Comparison of ENCODE assay signal across 8 cellular contexts in genomic region chr3:14467723-14468620, GRCh38.
DNase-seq lines count a peak whose midpoint lies in the region; ATAC-seq and TF ChIP-seq lines count a peak whose summit lies in the region.

No MANE protein-coding gene starts in this region.

- no peak overlapping the region for H3K27ac ChIP-seq in right lobe of liver

- no peaks in the 10 kb centered on the region for H3K36me3 ChIP-seq in right lobe of liver

- no peaks in the 10 kb centered on the region for H3K9me3 ChIP-seq in right lobe of liver

- intact Hi-C loops in right lobe of liver (cut with DNase I) = loop anchor here (5.0 to 10.0 kb wide), 3 partner anchors 206 to 573 kb away; no protein-coding TSS in a partner anchor

- H3K27me3 ChIP-seq in right lobe of liver = no peaks in the 10 kb centered on the region

- no peak overlapping the region for H3K4me3 ChIP-seq in right lobe of liver

- no peaks in the 10 kb centered on the region for H3K4me1 ChIP-seq in right lobe of liver

- ATAC-seq in right lobe of liver (peak; percentile 68 to 89 (median 82)), HG03097 (IDR thresholded peaks at IDR 0.05; ENCODE audit: low FRiP score, unreplicated experiment) (no peak), omental fat pad (ENCODE audit: low FRiP score) (no peak)

- no peak for TF ChIP-seq POLR2A in right lobe of liver (IDR thresholded peaks at IDR 0.05)

- TF ChIP-seq CTCF in right lobe of liver (IDR thresholded peaks at IDR 0.05) = peak; percentile 82 to 94 (median 85)
- peak in 1 of 3 donors; percentile 97 for TF ChIP-seq CTCF in omental fat pad (IDR thresholded peaks at IDR 0.05)

- 37% methylated on average over 8 of the region's 18 CpGs for WGBS in right lobe of liver (ENCODE audit: insufficient coverage, low coverage, low lambda C conversion rate, missing lambda C conversion rate)

- DNase-seq in COLO829 (ENCODE audit: low spot score) = peak; percentile 63
- peak; percentile 32 for DNase-seq in HT-29 (ENCODE audit: low spot score)
- DNase-seq in activated CD4-positive, alpha-beta T cell treated with anti-CD3 and anti-CD28 coated beads for 1 hour = peak; percentile 26
- DNase-seq in cerebellum (ENCODE audit: low spot score) = peak; percentile 77
- no peak for DNase-seq in right lobe of liver
- DNase-seq in stimulated activated naive CD4-positive, alpha-beta T cell treated with Interleukin-2 at 50 U/mL for 16 hours (lab: John Stamatoyannopoulos, UW) = peak; percentile 10
- no peak for DNase-seq in omental fat pad (ENCODE audit: low spot score)

Comparison
In these comparisons a context has a peak if more than half of its experiments do, and no peak if none do; other contexts are left out.
1. DNase-seq: peak in COLO829 (single experiment), HT-29 (single experiment), activated CD4-positive, alpha-beta T cell treated with anti-CD3 and anti-CD28 coated beads for 1 hour (single experiment), cerebellum (single experiment) and stimulated activated naive CD4-positive, alpha-beta T cell treated with Interleukin-2 at 50 U/mL for 16 hours (single experiment); none in right lobe of liver (0 of 3) and omental fat pad (single experiment).
2. ATAC-seq: peak in right lobe of liver (4 of 4); none in HG03097 (single experiment) and omental fat pad (single experiment).